In genomic region chr2:17830053-17831034, GRCh38 we compare ENCODE assay signal across 1 cellular context.
TF ChIP-seq lines count a peak whose summit lies in the region.

No MANE protein-coding gene starts in this region.

TF ChIP-seq in GM12878, 131 proteins besides CTCF, POLR2A, EP300 and RAD21 (continued from another document):
- TF ChIP-seq, protein P1, sequence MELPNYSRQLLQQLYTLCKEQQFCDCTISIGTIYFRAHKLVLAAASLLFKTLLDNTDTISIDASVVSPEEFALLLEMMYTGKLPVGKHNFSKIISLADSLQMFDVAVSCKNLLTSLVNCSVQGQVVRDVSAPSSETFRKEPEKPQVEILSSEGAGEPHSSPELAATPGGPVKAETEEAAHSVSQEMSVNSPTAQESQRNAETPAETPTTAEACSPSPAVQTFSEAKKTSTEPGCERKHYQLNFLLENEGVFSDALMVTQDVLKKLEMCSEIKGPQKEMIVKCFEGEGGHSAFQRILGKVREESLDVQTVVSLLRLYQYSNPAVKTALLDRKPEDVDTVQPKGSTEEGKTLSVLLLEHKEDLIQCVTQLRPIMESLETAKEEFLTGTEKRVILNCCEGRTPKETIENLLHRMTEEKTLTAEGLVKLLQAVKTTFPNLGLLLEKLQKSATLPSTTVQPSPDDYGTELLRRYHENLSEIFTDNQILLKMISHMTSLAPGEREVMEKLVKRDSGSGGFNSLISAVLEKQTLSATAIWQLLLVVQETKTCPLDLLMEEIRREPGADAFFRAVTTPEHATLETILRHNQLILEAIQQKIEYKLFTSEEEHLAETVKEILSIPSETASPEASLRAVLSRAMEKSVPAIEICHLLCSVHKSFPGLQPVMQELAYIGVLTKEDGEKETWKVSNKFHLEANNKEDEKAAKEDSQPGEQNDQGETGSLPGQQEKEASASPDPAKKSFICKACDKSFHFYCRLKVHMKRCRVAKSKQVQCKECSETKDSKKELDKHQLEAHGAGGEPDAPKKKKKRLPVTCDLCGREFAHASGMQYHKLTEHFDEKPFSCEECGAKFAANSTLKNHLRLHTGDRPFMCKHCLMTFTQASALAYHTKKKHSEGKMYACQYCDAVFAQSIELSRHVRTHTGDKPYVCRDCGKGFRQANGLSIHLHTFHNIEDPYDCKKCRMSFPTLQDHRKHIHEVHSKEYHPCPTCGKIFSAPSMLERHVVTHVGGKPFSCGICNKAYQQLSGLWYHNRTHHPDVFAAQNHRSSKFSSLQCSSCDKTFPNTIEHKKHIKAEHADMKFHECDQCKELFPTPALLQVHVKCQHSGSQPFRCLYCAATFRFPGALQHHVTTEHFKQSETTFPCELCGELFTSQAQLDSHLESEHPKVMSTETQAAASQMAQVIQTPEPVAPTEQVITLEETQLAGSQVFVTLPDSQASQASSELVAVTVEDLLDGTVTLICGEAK (IDR thresholded peaks at IDR 0.05; ENCODE audit: borderline replicate concordance) = no peak
- peak; percentile 62 for TF ChIP-seq MAX (IDR thresholded peaks at IDR 0.05; ENCODE audit: low read depth, low read length)
- peak; percentile 50 to 61; a peak in 3 of 4 replicates for TF ChIP-seq IKZF2 (IDR thresholded peaks at IDR 0.05)
- TF ChIP-seq IKZF1 (conservative IDR thresholded peaks at IDR 0.05) = peak; percentile 77
- peak; percentile 51; the same call in 1 of the 2 replicates for TF ChIP-seq TCF7 (IDR thresholded peaks at IDR 0.05; ENCODE audit: borderline replicate concordance)
- TF ChIP-seq YY1 (IDR thresholded peaks at IDR 0.05; ENCODE audit: low read depth, low read length) = peak; percentile 64
- TF ChIP-seq, protein P2, sequence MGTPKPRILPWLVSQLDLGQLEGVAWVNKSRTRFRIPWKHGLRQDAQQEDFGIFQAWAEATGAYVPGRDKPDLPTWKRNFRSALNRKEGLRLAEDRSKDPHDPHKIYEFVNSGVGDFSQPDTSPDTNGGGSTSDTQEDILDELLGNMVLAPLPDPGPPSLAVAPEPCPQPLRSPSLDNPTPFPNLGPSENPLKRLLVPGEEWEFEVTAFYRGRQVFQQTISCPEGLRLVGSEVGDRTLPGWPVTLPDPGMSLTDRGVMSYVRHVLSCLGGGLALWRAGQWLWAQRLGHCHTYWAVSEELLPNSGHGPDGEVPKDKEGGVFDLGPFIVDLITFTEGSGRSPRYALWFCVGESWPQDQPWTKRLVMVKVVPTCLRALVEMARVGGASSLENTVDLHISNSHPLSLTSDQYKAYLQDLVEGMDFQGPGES (IDR thresholded peaks at IDR 0.05) = no peak
- peak; percentile 61; the same call in 1 of the 2 replicates for TF ChIP-seq NBN (IDR thresholded peaks at IDR 0.05)
- TF ChIP-seq HSF1 (IDR thresholded peaks at IDR 0.05; ENCODE audit: low read depth, low read length) = no peak
- TF ChIP-seq SMC3 (IDR thresholded peaks at IDR 0.05; ENCODE audit: borderline replicate concordance, low read length) = peak; percentile 87
- TF ChIP-seq ZNF217 (IDR thresholded peaks at IDR 0.05) = no peak
- TF ChIP-seq RB1 (IDR thresholded peaks at IDR 0.05; ENCODE audit: borderline replicate concordance) = peak; percentile 20; the same call in 1 of the 2 replicates
- no peak for TF ChIP-seq CHD2 (IDR thresholded peaks at IDR 0.05; ENCODE audit: borderline replicate concordance, low read depth, low read length)
- no peak for TF ChIP-seq ZNF207 (IDR thresholded peaks at IDR 0.05; ENCODE audit: borderline replicate concordance)
- TF ChIP-seq BHLHE40 (IDR thresholded peaks at IDR 0.05; ENCODE audit: borderline replicate concordance in 1 of 2, low read depth in 2 of 2, low read length in 1 of 2) = peak; percentile 34 to 41; a peak in 1 of 4 replicates
